ENCODE assay signal across 8 cellular contexts in genomic region chr12:63420206-63420644, GRCh38.
DNase-seq lines count a peak whose midpoint lies in the region; ATAC-seq, FAIRE-seq and TF ChIP-seq lines count a peak whose summit lies in the region.

No MANE protein-coding gene starts in this region.

- intact Hi-C loops in left lung (cut with DNase I), result no loop called here

- H3K27ac ChIP-seq in left lung, result no peak overlapping the region

- no peaks in the 10 kb centered on the region for H3K27me3 ChIP-seq in left lung

- ATAC-seq in GM21576 (IDR thresholded peaks at IDR 0.05; ENCODE audit: unreplicated experiment) (peak; percentile 95), left lung (peak; percentile 77)

- H3K4me3 ChIP-seq in left lung, result no peak overlapping the region

- no peaks in the 10 kb centered on the region for H3K36me3 ChIP-seq in left lung

- no peaks in the 10 kb centered on the region for H3K4me1 ChIP-seq in left lung

- H3K9me3 ChIP-seq in left lung, result peaks cover 6 to 14% of the 10 kb centered on the region in 2 donors

- peak; percentile 78 for FAIRE-seq in HTR-8/SVneo (lab: Jason Lieb, UNC)

- peak; percentile 68 for DNase-seq in activated effector memory CD4-positive, alpha-beta T cell treated with anti-CD3 and anti-CD28 coated beads, Interleukin-2, amount 50 U/mL, for 16 hours
- DNase-seq in activated effector memory CD4-positive, alpha-beta T cell treated with Interleukin-2 at 50 U/mL for 16 hours, result no peak
- peak; percentile 36 for DNase-seq in HTR-8/SVneo (ENCODE audit: insufficient read length, low spot score)
- peak; percentile 35 for DNase-seq in NCI-H82 treated with DMSO at 0.1 percent for 48 hours (lab: John Stamatoyannopoulos, UW; ENCODE audit: unreplicated experiment)
- DNase-seq in amniotic stem cell (lab: John Stamatoyannopoulos, UW), result peak; percentile 7
- DNase-seq in left lung, result no peak
- no peak for DNase-seq in cortex of kidney (lab: John Stamatoyannopoulos, UW)

- peak; percentile 37 to 50 for TF ChIP-seq CTCF in left lung (IDR thresholded peaks at IDR 0.05)

Comparison
In these comparisons a context has a peak if more than half of its experiments do, and no peak if none do; other contexts are left out.
1. DNase-seq: peak in activated effector memory CD4-positive, alpha-beta T cell treated with anti-CD3 and anti-CD28 coated beads, Interleukin-2, amount 50 U/mL, for 16 hours (single experiment), HTR-8/SVneo (single experiment), NCI-H82 treated with DMSO at 0.1 percent for 48 hours (single experiment) and amniotic stem cell (single experiment); none in activated effector memory CD4-positive, alpha-beta T cell treated with Interleukin-2 at 50 U/mL for 16 hours (single experiment), left lung (0 of 2) and cortex of kidney (single experiment).